Comparison of ENCODE assay signal across 2 cellular contexts in genomic region chr16:19960183-19960582, GRCh38.
A peak's percentile ranks its signal among the peaks of the same experiment; 100 is the strongest.
TF ChIP-seq lines count a peak whose summit lies in the region.

No MANE protein-coding gene starts in this region.

TF ChIP-seq in HepG2, 621 proteins besides CTCF, POLR2A, EP300 and RAD21 (continued from another document):
- TF ChIP-seq ZBTB40 (IDR thresholded peaks at IDR 0.05) = no peak
- TF ChIP-seq ZBTB40 (CRISPR knock-in tag; IDR thresholded peaks at IDR 0.05) = peak; percentile 95
- peak; percentile 49 to 60; a peak in 3 of 4 replicates for TF ChIP-seq MAFK (conservative IDR thresholded peaks at IDR 0.05 in 1 of 2, IDR thresholded peaks at IDR 0.05 in 1 of 2; ENCODE audit: low read length in 2 of 2)
- TF ChIP-seq MNT (IDR thresholded peaks at IDR 0.05) = no peak

TF ChIP-seq in K562, 482 proteins besides CTCF, POLR2A, EP300 and RAD21 (continued from another document):
- TF ChIP-seq ZBTB40 (IDR thresholded peaks at IDR 0.05) = peak; percentile 89
- peak; percentile 58; the same call in 1 of the 2 replicates for TF ChIP-seq ZBTB40 (CRISPR knock-in tag; IDR thresholded peaks at IDR 0.05)
